28 cellular contexts compared by ENCODE assay signal in the genomic region with DNA sequence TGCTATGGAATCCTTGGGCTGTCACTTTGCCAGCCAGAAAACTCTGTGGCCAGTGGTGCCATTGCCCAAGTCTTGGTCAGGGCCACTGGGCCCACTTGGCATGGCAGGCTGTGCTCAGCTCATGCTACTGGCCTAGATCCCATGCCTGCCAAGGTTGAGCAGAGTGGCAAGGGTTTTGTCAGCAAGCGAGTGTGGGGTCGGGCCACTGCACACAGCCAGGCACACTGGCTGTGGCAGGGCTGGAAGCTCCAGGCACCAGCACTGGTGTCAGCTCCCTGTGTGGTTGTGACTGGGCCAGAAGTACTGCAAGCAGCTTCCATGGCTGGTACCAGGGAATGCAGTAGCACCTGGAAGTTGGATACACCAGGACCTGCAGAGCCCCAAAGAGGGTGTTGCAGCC.
"Had no signal": no experiment of that assay in that cellular context is flagged by ENCODE, and none has a peak within 500 bp of the region (broad histone marks: within the 10 kb centered on the region; RNA-seq: fewer than 3 reads in every experiment).

No MANE protein-coding gene starts in this region.

- DNase-seq: activated CD4-positive, alpha-beta T cell treated with anti-CD3 and anti-CD28 coated beads, Interleukin-2, amount 10 ng/mL, durations not matched to agents 24 days and 14 days; activated CD4-positive, alpha-beta T cell treated with anti-CD3 and anti-CD28 coated beads, Interleukin-2, amount 50 U/mL, for 48 hours; activated CD8-positive, alpha-beta T cell treated with anti-CD3 and anti-CD28 coated beads, Interleukin-2, amount 10 ng/mL, durations not matched to agents 7 days and 5 days; activated naive CD4-positive, alpha-beta T cell treated with anti-CD3 and anti-CD28 coated beads, Interleukin-2, amount 10 ng/mL, durations not matched to agents 7 days and 5 days; activated naive CD8-positive, alpha-beta T cell treated with anti-CD3 and anti-CD28 coated beads, Interleukin-2, amount 50 U/mL, for 24 hours; activated T-cell treated with anti-CD3 and anti-CD28 coated beads, Interleukin-2, amount 50 U/mL, for 24 hours; brain microvascular endothelial cell; central memory CD4-positive, alpha-beta T cell; NCI-H1092 treated with DMSO at 0.1 percent for 48 hours; NCI-H1417; NCI-H146; NCI-H187; NCI-H2029 treated with DMSO at 0.1 percent for 48 hours; NCI-H2107; NCI-H2171; NCI-H510A; NCI-H526; NCI-H748 treated with DMSO at 0.1 percent for 48 hours; NK-92 treated with Interleukin-12 subunit alpha and Interleukin-12 subunit beta, amount 100 ng/mL, for 24 hours; PC-9; SHP77; SJCRH30; T1000 had no signal

- H3K36me3 ChIP-seq: brain microvascular endothelial cell, SJCRH30 had no signal

- H3K4me3 Mint-ChIP-seq: activated CD4-positive, alpha-beta T cell treated with anti-CD3 and anti-CD28 coated beads, Interleukin-2, amount 10 ng/mL, durations not matched to agents 24 days and 14 days; activated CD8-positive, alpha-beta T cell treated with anti-CD3 and anti-CD28 coated beads, Interleukin-2, amount 10 ng/mL, durations not matched to agents 7 days and 5 days; activated naive CD4-positive, alpha-beta T cell treated with anti-CD3 and anti-CD28 coated beads, Interleukin-2, amount 10 ng/mL, durations not matched to agents 7 days and 5 days; activated naive CD8-positive, alpha-beta T cell; activated naive CD8-positive, alpha-beta T cell treated with anti-CD3 and anti-CD28 coated beads, Interleukin-2, amount 50 U/mL, for 24 hours; activated T-cell treated with anti-CD3 and anti-CD28 coated beads, Interleukin-2, amount 50 U/mL, for 24 hours had no signal

- H3K9me3 ChIP-seq: SJCRH30 had no signal

- H3K27ac Mint-ChIP-seq: activated CD4-positive, alpha-beta T cell treated with anti-CD3 and anti-CD28 coated beads, Interleukin-2, amount 10 ng/mL, durations not matched to agents 24 days and 14 days; activated CD8-positive, alpha-beta T cell treated with anti-CD3 and anti-CD28 coated beads, Interleukin-2, amount 10 ng/mL, durations not matched to agents 7 days and 5 days; activated naive CD4-positive, alpha-beta T cell treated with anti-CD3 and anti-CD28 coated beads, Interleukin-2, amount 10 ng/mL, durations not matched to agents 7 days and 5 days; activated naive CD8-positive, alpha-beta T cell; activated naive CD8-positive, alpha-beta T cell treated with anti-CD3 and anti-CD28 coated beads, Interleukin-2, amount 50 U/mL, for 24 hours; activated T-cell treated with anti-CD3 and anti-CD28 coated beads, Interleukin-2, amount 50 U/mL, for 24 hours; activated T-helper 2 cell treated with anti-CD3 and anti-CD28 coated beads, Interferon-gamma antibody, Interleukin-2, Interleukin-4, amounts not matched to agents 10 μg/mL and 5 μg/mL and 100 μg/mL, durations not matched to agents 14 hours and 24 hours and 36 hours had no signal

- ATAC-seq: activated CD8-positive, alpha-beta T cell treated with anti-CD3 and anti-CD28 coated beads, Interleukin-2, amount 10 ng/mL, durations not matched to agents 7 days and 5 days; activated naive CD8-positive, alpha-beta T cell treated with anti-CD3 and anti-CD28 coated beads, Interleukin-2, amount 50 U/mL, for 24 hours; K562 had no signal

- H3K4me3 ChIP-seq: K562, PC-9, SJCRH30, SK-N-MC had no signal

- H3K4me1 Mint-ChIP-seq: activated CD4-positive, alpha-beta T cell treated with anti-CD3 and anti-CD28 coated beads, Interleukin-2, amount 10 ng/mL, durations not matched to agents 24 days and 14 days; activated naive CD4-positive, alpha-beta T cell treated with anti-CD3 and anti-CD28 coated beads, Interleukin-2, amount 10 ng/mL, durations not matched to agents 7 days and 5 days; activated naive CD8-positive, alpha-beta T cell treated with anti-CD3 and anti-CD28 coated beads, Interleukin-2, amount 50 U/mL, for 24 hours had no signal

- H3K4me1 ChIP-seq: SJCRH30 had no signal

- H3K4me2 ChIP-seq: PC-9 had no signal

- H3K27me3 ChIP-seq: brain microvascular endothelial cell, SJCRH30 had no signal

- H2AFZ ChIP-seq: PC-9 had no signal

- H3K27me3 Mint-ChIP-seq: activated CD4-positive, alpha-beta T cell treated with anti-CD3 and anti-CD28 coated beads, Interleukin-2, amount 10 ng/mL, durations not matched to agents 24 days and 14 days; activated naive CD4-positive, alpha-beta T cell treated with anti-CD3 and anti-CD28 coated beads, Interleukin-2, amount 10 ng/mL, durations not matched to agents 7 days and 5 days; activated naive CD8-positive, alpha-beta T cell; activated naive CD8-positive, alpha-beta T cell treated with anti-CD3 and anti-CD28 coated beads, Interleukin-2, amount 50 U/mL, for 24 hours; activated T-cell treated with anti-CD3 and anti-CD28 coated beads, Interleukin-2, amount 50 U/mL, for 24 hours had no signal

- H3K27ac ChIP-seq: brain microvascular endothelial cell, PC-9, RWPE1, SJCRH30, SK-N-MC had no signal
